In the genomic region with DNA sequence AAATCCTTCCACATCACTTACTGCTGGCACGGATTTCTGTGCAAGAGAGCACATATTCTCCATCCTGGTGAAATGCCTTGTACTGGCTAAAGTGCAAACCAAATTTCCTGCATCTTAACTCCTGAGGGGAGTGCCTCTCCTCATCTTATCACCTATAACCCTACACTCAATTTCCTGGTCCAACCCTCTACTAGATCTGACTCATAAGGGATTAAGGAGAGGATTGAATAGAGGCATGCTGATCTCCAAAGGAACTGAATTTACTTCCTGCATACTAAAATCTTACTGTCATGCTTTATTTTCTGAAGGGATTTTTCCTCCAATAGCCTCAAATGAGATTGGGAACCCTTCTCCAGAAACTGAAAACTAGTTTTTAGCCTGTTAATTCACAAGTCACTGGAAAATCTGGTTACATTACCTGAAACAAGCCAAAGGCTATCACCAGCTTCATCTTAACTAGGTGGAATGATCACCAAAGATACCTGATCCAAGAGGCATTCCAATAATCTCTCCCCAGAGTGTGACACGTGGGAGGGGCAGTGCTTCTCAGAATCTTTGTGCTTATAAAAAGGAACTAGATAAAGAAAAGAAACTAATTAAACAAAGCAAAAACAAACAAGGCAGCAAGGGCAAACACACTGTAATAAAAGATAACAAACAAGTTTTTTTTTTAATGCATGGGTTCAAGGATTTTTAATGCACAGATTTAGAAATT, we compare ENCODE assay signal across 16 cellular contexts.
DNase-seq lines count a peak whose midpoint lies in the region; ATAC-seq, FAIRE-seq and TF ChIP-seq lines count a peak whose summit lies in the region.
"Had no signal": no experiment of that assay in that cellular context is flagged by ENCODE, and none has a peak within 500 bp of the region (broad histone marks: within the 10 kb centered on the region; RNA-seq: fewer than 3 reads in every experiment).

No MANE protein-coding gene starts in this region.

- peak overlapping the region; percentile 36 for H3K4me2 ChIP-seq in HCT116 (ENCODE audit: low read length)

- no peak for TF ChIP-seq CTCF in HCT116 (IDR thresholded peaks at IDR 0.05 in 2 of 3, conservative IDR thresholded peaks at IDR 0.05 in 1 of 3; ENCODE audit: borderline replicate concordance in 1 of 3, insufficient read depth in 1 of 3, low read depth in 2 of 3, low read length in 2 of 3)
- no peak for TF ChIP-seq CTCF in RWPE1 (conservative IDR thresholded peaks at IDR 0.05; ENCODE audit: low read depth)

- ATAC-seq in HCT116 (peak; percentile 49; the same call in 1 of the 2 replicates), HG02981 (IDR thresholded peaks at IDR 0.05; ENCODE audit: unreplicated experiment) (no peak)

- 37 to 38% methylated on average over 2 of the region's 2 CpGs for WGBS in esophagus, 2 donors
- WGBS in small intestine, 3 donors, result 24 to 42% (median 28%) methylated on average over 2 of the region's 2 CpGs

- H3K4me1 ChIP-seq in HCT116 (ENCODE audit: control insufficient read depth in 1 of 2, insufficient read depth in 2 of 2, low read length in 2 of 2), result peaks cover 4 to 12% of the 10 kb centered on the region in 2 experiments; a peak in 3 of 4 replicates
- no peaks in the 10 kb centered on the region for H3K4me1 ChIP-seq in esophagus (ENCODE audit: control insufficient read depth in 2 of 2, insufficient read depth in 2 of 2, low read length in 1 of 2)
- no peaks in the 10 kb centered on the region for H3K4me1 ChIP-seq in small intestine (ENCODE audit: control insufficient read depth in 2 of 2, insufficient read depth in 1 of 2, low read depth in 1 of 2, low read length in 1 of 2)
- H3K4me1 ChIP-seq: BE2C had no signal

- no peak for TF ChIP-seq POLR2A in HCT116 (IDR thresholded peaks at IDR 0.05; ENCODE audit: borderline replicate concordance, extremely low read depth, insufficient read depth, insufficient read length)

- no peak; the same call in 1 of the 2 replicates for TF ChIP-seq RAD21 in HCT116 (IDR thresholded peaks at IDR 0.05; ENCODE audit: low read depth)

- H3K36me3 ChIP-seq in HCT116 (ENCODE audit: control insufficient read depth in 1 of 2, insufficient read depth in 2 of 2, low read length in 2 of 2) (no peaks in the 10 kb centered on the region), esophagus (ENCODE audit: control insufficient read depth in 2 of 2, insufficient read depth in 2 of 2, low read length in 1 of 2) (no peaks in the 10 kb centered on the region), small intestine (ENCODE audit: control insufficient read depth in 2 of 2, insufficient read depth in 2 of 2, low read length in 2 of 2) (no peaks in the 10 kb centered on the region)
- H3K36me3 ChIP-seq: BE2C, ovary had no signal

- no peaks in the 10 kb centered on the region for H3K27me3 ChIP-seq in HCT116 (ENCODE audit: insufficient read depth, low read length)
- H3K27me3 ChIP-seq in esophagus (ENCODE audit: control insufficient read depth in 1 of 2, insufficient read depth in 2 of 2, low read length in 2 of 2), result no peaks in the 10 kb centered on the region
- H3K27me3 ChIP-seq in small intestine (ENCODE audit: control insufficient read depth in 2 of 2, insufficient read depth in 2 of 2, low read length in 2 of 2), result no peaks in the 10 kb centered on the region
- H3K27me3 ChIP-seq: BE2C, ovary had no signal

- H3K27ac ChIP-seq in HCT116 (ENCODE audit: low read depth, low read length) (no peak overlapping the region), RWPE1 (no peak overlapping the region), esophagus (ENCODE audit: low read depth in 2 of 2, low read length in 1 of 2) (peak overlapping the region; percentile 49 to 73), small intestine (ENCODE audit: low read depth in 1 of 2, low read length in 1 of 2) (peak overlapping the region in 1 of 2 donors; percentile 48)
- H3K27ac ChIP-seq: ovary, skin epidermis had no signal

- BruUV-seq in HCT116 (replicated peaks; lab: Mats Ljungman, UMichigan), result no TSS peak

- POLR2A ChIA-PET in HCT116 (lab: Charles Lee) (no interaction called here), RWPE1 (lab: Yijun Ruan, JAX; ENCODE audit: low non-redundant PET) (no interaction called here)

- RAD21 ChIA-PET in HCT116 (lab: Charles Lee; ENCODE audit: low non-redundant PET in 1 of 2, low total read pairs in 2 of 2, uncharacterized antibody in 2 of 2, unreplicated experiment in 2 of 2), result no interaction called here

- CTCF ChIA-PET in HCT116 (lab: Charles Lee) (no interaction called here), RWPE1 (lab: Yijun Ruan, JAX) (no interaction called here)

- intact Hi-C loops in HCT116 (cut with micrococcal nuclease), result no loop called here

- no peak overlapping the region for H3K4me3 ChIP-seq in HCT116 (replicated peaks in 1 of 2; ENCODE audit: low read depth in 1 of 2, low read length in 2 of 2)
- H3K4me3 ChIP-seq in esophagus (ENCODE audit: low read depth in 1 of 2, low read length in 2 of 2), result no peak overlapping the region
- no peak overlapping the region for H3K4me3 ChIP-seq in small intestine (ENCODE audit: low read depth in 1 of 2, low read length in 2 of 2)
- H3K4me3 ChIP-seq: ovary, skin epidermis had no signal

- H3K9me3 ChIP-seq in HCT116 (ENCODE audit: control insufficient read depth in 1 of 2, insufficient read depth in 1 of 2, low read depth in 1 of 2, low read length in 2 of 2) (no peaks in the 10 kb centered on the region), esophagus (ENCODE audit: control insufficient read depth in 2 of 2, insufficient read depth in 1 of 2, low read depth in 1 of 2, low read length in 1 of 2) (no peaks in the 10 kb centered on the region), small intestine (ENCODE audit: control insufficient read depth, low read depth) (no peaks in the 10 kb centered on the region)
- H3K9me3 ChIP-seq: BE2C, ovary had no signal

- no peak overlapping the region for H2AFZ ChIP-seq in HCT116 (ENCODE audit: low read depth, low read length, poor library complexity, severe bottlenecking)

- no peaks in the 10 kb centered on the region for H3K9me2 ChIP-seq in HCT116 (ENCODE audit: insufficient read depth)

- no peak for FAIRE-seq in small intestine (lab: Jason Lieb, UNC)

- H3K79me2 ChIP-seq in HCT116 (ENCODE audit: insufficient read depth, low read length), result no peaks in the 10 kb centered on the region

- peak; percentile 18 for DNase-seq in HCT116 (ENCODE audit: low read depth, low spot score)
- DNase-seq in RWPE1 (ENCODE audit: low spot score), result peak; percentile 36
- DNase-seq in small intestine, result peak; percentile 53
- no peak for DNase-seq in NCI-H748 (lab: John Stamatoyannopoulos, UW; ENCODE audit: unreplicated experiment)
- DNase-seq in putamen (ENCODE audit: low spot score), result no peak
- DNase-seq: activated CD4-positive, alpha-beta T cell treated with anti-CD3 and anti-CD28 coated beads, Interleukin-2, amount 10 ng/mL, durations not matched to agents 24 days and 14 days; anterior cingulate cortex; BE2C; H9; NCI-H1694; NCI-H524 treated with DMSO at 0.1 percent for 48 hours; ovary; T-helper 9 cell had no signal

- H3K9ac ChIP-seq in HCT116 (ENCODE audit: low read length), result no peak overlapping the region

- no peaks in the 10 kb centered on the region for H4K20me1 ChIP-seq in HCT116 (ENCODE audit: insufficient read depth)

TF ChIP-seq in HCT116, 20 proteins besides CTCF, POLR2A, EP300 and RAD21:
- TF ChIP-seq, protein P1, sequence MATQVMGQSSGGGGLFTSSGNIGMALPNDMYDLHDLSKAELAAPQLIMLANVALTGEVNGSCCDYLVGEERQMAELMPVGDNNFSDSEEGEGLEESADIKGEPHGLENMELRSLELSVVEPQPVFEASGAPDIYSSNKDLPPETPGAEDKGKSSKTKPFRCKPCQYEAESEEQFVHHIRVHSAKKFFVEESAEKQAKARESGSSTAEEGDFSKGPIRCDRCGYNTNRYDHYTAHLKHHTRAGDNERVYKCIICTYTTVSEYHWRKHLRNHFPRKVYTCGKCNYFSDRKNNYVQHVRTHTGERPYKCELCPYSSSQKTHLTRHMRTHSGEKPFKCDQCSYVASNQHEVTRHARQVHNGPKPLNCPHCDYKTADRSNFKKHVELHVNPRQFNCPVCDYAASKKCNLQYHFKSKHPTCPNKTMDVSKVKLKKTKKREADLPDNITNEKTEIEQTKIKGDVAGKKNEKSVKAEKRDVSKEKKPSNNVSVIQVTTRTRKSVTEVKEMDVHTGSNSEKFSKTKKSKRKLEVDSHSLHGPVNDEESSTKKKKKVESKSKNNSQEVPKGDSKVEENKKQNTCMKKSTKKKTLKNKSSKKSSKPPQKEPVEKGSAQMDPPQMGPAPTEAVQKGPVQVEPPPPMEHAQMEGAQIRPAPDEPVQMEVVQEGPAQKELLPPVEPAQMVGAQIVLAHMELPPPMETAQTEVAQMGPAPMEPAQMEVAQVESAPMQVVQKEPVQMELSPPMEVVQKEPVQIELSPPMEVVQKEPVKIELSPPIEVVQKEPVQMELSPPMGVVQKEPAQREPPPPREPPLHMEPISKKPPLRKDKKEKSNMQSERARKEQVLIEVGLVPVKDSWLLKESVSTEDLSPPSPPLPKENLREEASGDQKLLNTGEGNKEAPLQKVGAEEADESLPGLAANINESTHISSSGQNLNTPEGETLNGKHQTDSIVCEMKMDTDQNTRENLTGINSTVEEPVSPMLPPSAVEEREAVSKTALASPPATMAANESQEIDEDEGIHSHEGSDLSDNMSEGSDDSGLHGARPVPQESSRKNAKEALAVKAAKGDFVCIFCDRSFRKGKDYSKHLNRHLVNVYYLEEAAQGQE (IDR thresholded peaks at IDR 0.05; ENCODE audit: low read depth), result no peak
- TF ChIP-seq SP1 (IDR thresholded peaks at IDR 0.05; ENCODE audit: low read depth), result peak; percentile 34
- peak; percentile 57; the same call in 1 of the 2 replicates for TF ChIP-seq CBX3 (IDR thresholded peaks at IDR 0.05; ENCODE audit: low read depth)
- peak; percentile 26; the same call in 1 of the 2 replicates for TF ChIP-seq JUND (IDR thresholded peaks at IDR 0.05)
- TF ChIP-seq ELF1 (IDR thresholded peaks at IDR 0.05; ENCODE audit: borderline replicate concordance, low read depth), result peak; percentile 27; the same call in 1 of the 2 replicates
- no peak for TF ChIP-seq SRF (IDR thresholded peaks at IDR 0.05; ENCODE audit: low read depth)
- peak; percentile 56; the same call in 1 of the 2 replicates for TF ChIP-seq FOSL1 (IDR thresholded peaks at IDR 0.05; ENCODE audit: low read depth)

Comparison
In these comparisons a context has a peak if more than half of its experiments do, and no peak if none do; other contexts are left out.
1. DNase-seq: peak in HCT116 (single experiment), RWPE1 (single experiment) and small intestine (single experiment); none in NCI-H748 (single experiment) and putamen (single experiment).
2. H3K27ac ChIP-seq: peak in esophagus (2 of 2); none in HCT116 (single experiment) and RWPE1 (single experiment).